In genomic region chr1:103125219-103125618, GRCh38 we compare ENCODE assay signal across 23 cellular contexts. TPM values are rescaled to one million over a fixed set of nuclear protein-coding genes. Genes with fewer than 3 reads are reported as not detected.
DNase-seq lines count a peak whose midpoint lies in the region; ATAC-seq and TF ChIP-seq lines count a peak whose summit lies in the region.
"Had no signal": no experiment of that assay in that cellular context is flagged by ENCODE, and none has a peak within 500 bp of the region (broad histone marks: within the 10 kb centered on the region; RNA-seq: fewer than 3 reads in every experiment).

No MANE protein-coding gene starts in this region.

- TF ChIP-seq POLR2A in IMR-90 (IDR thresholded peaks at IDR 0.05; ENCODE audit: low read depth, low read length), result no peak
- TF ChIP-seq POLR2A in ovary (IDR thresholded peaks at IDR 0.05), result no peak

- no peak overlapping the region for H2AK9ac ChIP-seq in IMR-90 (replicated peaks; ENCODE audit: low read depth, low read length, poor library complexity)

- H3K18ac ChIP-seq in IMR-90 (ENCODE audit: low read depth, low read length), result no peak overlapping the region

- no peak overlapping the region for H2AK5ac ChIP-seq in IMR-90 (ENCODE audit: low read depth, low read length)

- no peak overlapping the region for H2BK20ac ChIP-seq in IMR-90 (ENCODE audit: low read depth, low read length)

- no peak overlapping the region for H3K56ac ChIP-seq in IMR-90 (ENCODE audit: extremely low read depth, insufficient read depth, low read length)

- TF ChIP-seq RAD21 in IMR-90 (IDR thresholded peaks at IDR 0.05; ENCODE audit: low read length), result no peak

- H3K4me2 ChIP-seq in IMR-90 (ENCODE audit: low read depth, low read length), result no peak overlapping the region
- H3K4me2 ChIP-seq: BLaER1 treated with 17β-estradiol and CSF1 and Interleukin-3, amounts not matched to agents 10 nM and 100 nM had no signal

- H3K14ac ChIP-seq in IMR-90 (replicated peaks; ENCODE audit: low read depth, low read length), result no peak overlapping the region

- no peak overlapping the region for H4K91ac ChIP-seq in IMR-90 (ENCODE audit: insufficient read depth, low read depth, low read length)

- intact Hi-C loops in IMR-90 (cut with micrococcal nuclease) (no loop called here), ovary (cut with DNase I) (no loop called here)

- no peak overlapping the region for H2BK120ac ChIP-seq in IMR-90 (ENCODE audit: low read depth, low read length)

- no peak overlapping the region for H2AFZ ChIP-seq in IMR-90 (replicated peaks; ENCODE audit: low read length, poor library complexity)
- H2AFZ ChIP-seq: GM23248 had no signal

- no peaks in the 10 kb centered on the region for H3K36me3 ChIP-seq in IMR-90 (ENCODE audit: control insufficient read depth, insufficient read depth, low read length)
- no peaks in the 10 kb centered on the region for H3K36me3 ChIP-seq in ovary
- H3K36me3 ChIP-seq: BLaER1 treated with 17β-estradiol and CSF1 and Interleukin-3, amounts not matched to agents 10 nM and 100 nM; MG63 had no signal

- no peaks in the 10 kb centered on the region for H3K79me1 ChIP-seq in IMR-90 (ENCODE audit: low read depth in 1 of 2, low read length in 2 of 2)

- no peak overlapping the region for H3K23ac ChIP-seq in IMR-90 (ENCODE audit: low read depth, low read length)

- no peak overlapping the region for H4K5ac ChIP-seq in IMR-90 (ENCODE audit: low read depth, low read length)

- H3K4me3 ChIP-seq in IMR-90 (ENCODE audit: insufficient read depth, low read depth, low read length), result no peak overlapping the region
- H3K4me3 ChIP-seq in fibroblast of mammary gland (ENCODE audit: control insufficient read depth, low read depth, low read length), result no peak overlapping the region
- H3K4me3 ChIP-seq in skeletal muscle cell (ENCODE audit: low read depth, low read length), result no peak overlapping the region
- H3K4me3 ChIP-seq in ovary, result no peak overlapping the region
- H3K4me3 ChIP-seq: BLaER1 treated with 17β-estradiol and CSF1 and Interleukin-3, amounts not matched to agents 10 nM and 100 nM; GM23248; MG63 had no signal

- no CpG with 5 or more reads among the region's 2 CpGs for WGBS in IMR-90 (ENCODE audit: extremely low coverage in 2 of 2, insufficient read length in 1 of 2), 2 experiments
- WGBS in ovary, 3 donors, result 84 to 89% (median 86%) methylated on average over 2 of the region's 2 CpGs

- POLR2A ChIA-PET in IMR-90 (lab: Charles Lee; ENCODE audit: unreplicated experiment), result no interaction called here

- H3K27ac ChIP-seq in IMR-90 (ENCODE audit: insufficient read depth, low read length), result no peak overlapping the region
- H3K27ac ChIP-seq in ovary, result no peak overlapping the region
- H3K27ac ChIP-seq: BLaER1 treated with 17β-estradiol and CSF1 and Interleukin-3, amounts not matched to agents 10 nM and 100 nM; GM23248 had no signal

- no peaks in the 10 kb centered on the region for H4K20me1 ChIP-seq in IMR-90 (ENCODE audit: insufficient read depth, low read length)
- H4K20me1 ChIP-seq: BLaER1 treated with 17β-estradiol and CSF1 and Interleukin-3, amounts not matched to agents 10 nM and 100 nM had no signal

- DNase-seq in IMR-90 (no peak), amniotic epithelial cell (ENCODE audit: low read depth) (peak; percentile 90), fibroblast of mammary gland (ENCODE audit: low read depth) (peak; percentile 30), skeletal muscle cell (ENCODE audit: low read depth) (peak; percentile 48), islet precursor cell (no peak), ovary (no peak)
- DNase-seq: AML-193; CD4-positive, alpha-beta T cell; DMS53; GM23248; H9; KG1; MG63; NCI-H1105 treated with DMSO at 0.1 percent for 48 hours; NCI-H146; NCI-H2029; NCI-H446 treated with DMSO at 0.1 percent for 48 hours; NCI-H526 treated with DMSO at 0.1 percent for 48 hours; SHP77 treated with DMSO at 0.1 percent for 48 hours had no signal

- H2BK15ac ChIP-seq in IMR-90 (ENCODE audit: low read depth, low read length), result no peak overlapping the region

- no peaks in the 10 kb centered on the region for H3K9me1 ChIP-seq in IMR-90 (ENCODE audit: insufficient read depth, low read length)

- TF ChIP-seq CTCF in IMR-90 (conservative IDR thresholded peaks at IDR 0.05; ENCODE audit: low read depth, low read length), result no peak
- TF ChIP-seq CTCF in fibroblast of mammary gland (conservative IDR thresholded peaks at IDR 0.05; ENCODE audit: control insufficient read depth, insufficient read depth, low read depth, low read length), result no peak
- no peak for TF ChIP-seq CTCF in ovary (IDR thresholded peaks at IDR 0.05)

- ATAC-seq in IMR-90 (ENCODE audit: low read depth) (no peak), HG02588 (IDR thresholded peaks at IDR 0.05; ENCODE audit: unreplicated experiment) (no peak)
- ATAC-seq: Panc1 had no signal

- in situ Hi-C loops in IMR-90 (cut with MboI; ENCODE audit: low sequenced_read_pairs), result no loop called here

- no peak overlapping the region for H4K8ac ChIP-seq in IMR-90 (ENCODE audit: low read depth in 2 of 2, low read length in 2 of 2)

- no peaks in the 10 kb centered on the region; the same call in 1 of the 2 replicates for H3K4me1 ChIP-seq in IMR-90 (ENCODE audit: control insufficient read depth, insufficient read depth, low read length)
- no peaks in the 10 kb centered on the region for H3K4me1 ChIP-seq in ovary (ENCODE audit: insufficient read depth)
- H3K4me1 ChIP-seq: BLaER1 treated with 17β-estradiol and CSF1 and Interleukin-3, amounts not matched to agents 10 nM and 100 nM had no signal

- H3K9me3 ChIP-seq in IMR-90 (ENCODE audit: control insufficient read depth, insufficient read depth, low read length) (no peaks in the 10 kb centered on the region; the same call in 1 of the 2 replicates), ovary (no peaks in the 10 kb centered on the region)
- H3K9me3 ChIP-seq: BLaER1 treated with 17β-estradiol and CSF1 and Interleukin-3, amounts not matched to agents 10 nM and 100 nM; MG63 had no signal

- TF ChIP-seq EP300 in ovary (IDR thresholded peaks at IDR 0.05), result no peak

- dilution Hi-C loops in IMR-90 (cut with HindIII; ENCODE audit: low sequenced_read_pairs, unreplicated experiment), result no loop called here

- BruUV-seq in IMR-90 (replicated peaks; lab: Mats Ljungman, UMichigan), result no TSS peak

- H2BK5ac ChIP-seq in IMR-90 (ENCODE audit: low read depth, low read length, poor library complexity, severe bottlenecking), result no peak overlapping the region

- no peaks in the 10 kb centered on the region for H3K27me3 ChIP-seq in IMR-90 (ENCODE audit: control insufficient read depth, insufficient read depth, low read length)
- H3K27me3 ChIP-seq in ovary, result no peaks in the 10 kb centered on the region
- H3K27me3 ChIP-seq: BLaER1 treated with 17β-estradiol and CSF1 and Interleukin-3, amounts not matched to agents 10 nM and 100 nM; MG63 had no signal

- H3K9ac ChIP-seq in IMR-90 (ENCODE audit: low read depth, low read length), result no peak overlapping the region
- H3K9ac ChIP-seq: BLaER1 treated with 17β-estradiol and CSF1 and Interleukin-3, amounts not matched to agents 10 nM and 100 nM; GM23248 had no signal

- CTCF ChIA-PET in IMR-90 (lab: Yijun Ruan, JAX), result no interaction called here

- H3K4ac ChIP-seq in IMR-90 (ENCODE audit: low read depth, low read length), result no peak overlapping the region

TF ChIP-seq in IMR-90, 13 proteins besides CTCF, POLR2A, EP300 and RAD21:
- TF ChIP-seq MAFK (IDR thresholded peaks at IDR 0.05; ENCODE audit: low read depth, low read length) (no peak), CHD1 (IDR thresholded peaks at IDR 0.05; ENCODE audit: low read depth, low read length) (no peak), CEBPB (IDR thresholded peaks at IDR 0.05; ENCODE audit: low read depth, low read length) (peak; percentile 62), ELK1 (IDR thresholded peaks at IDR 0.05; ENCODE audit: borderline replicate concordance, low read depth, low read length) (no peak)

RNA-seq across cellular contexts. Expression of gene COL11A1, which starts 16.9 kb away (rescaled TPM):
- total RNA-seq in IMR-90 (2012; rRNA removed) (5.2 and 10.0 TPM in 2 replicates), ovary (10 to 100 TPM in 1 of 7 donors, 1 to 10 TPM in 2, under 1 TPM in 4; 0.28 to 18.0 (median 0.69) TPM)
- polyA plus RNA-seq in IMR-90 (2012; rRNA removed) (3.5 and 4.6 TPM in 2 replicates), ovary (1 to 10 TPM; 2.4 to 5.2 TPM)
- polyA plus RNA-seq in IMR-90 (2012; cell fraction: cytosol; rRNA removed), result 1.5 TPM in 2 replicates
- polyA plus RNA-seq in IMR-90 (2012; cell fraction: nucleus; rRNA removed; ENCODE audit: low replicate concordance), result 1.6 and 12.9 TPM in 2 replicates
- total RNA-seq: CD4-positive, alpha-beta T cell; Daoy had no signal

Comparison
In these comparisons a context has a peak if more than half of its experiments do, and no peak if none do; other contexts are left out.
1. DNase-seq: peak in amniotic epithelial cell (single experiment), fibroblast of mammary gland (single experiment) and skeletal muscle cell (single experiment); none in IMR-90 (single experiment), islet precursor cell (single experiment) and ovary (0 of 5).